Comparison of ENCODE assay signal across 8 cellular contexts in genomic region chr2:177772529-177772928, GRCh38.
DNase-seq lines count a peak whose midpoint lies in the region; ATAC-seq and TF ChIP-seq lines count a peak whose summit lies in the region.

No MANE protein-coding gene starts in this region.

- TF ChIP-seq CTCF in C4-2B (conservative IDR thresholded peaks at IDR 0.05) = peak; percentile 71

- peak; percentile 46 for ATAC-seq in GM18867 (IDR thresholded peaks at IDR 0.05; ENCODE audit: unreplicated experiment)

- DNase-seq in SK-MEL-5 (ENCODE audit: low read depth, low spot score) (peak; percentile 69), foreskin melanocyte (peak; percentile 32), SHP77 treated with DMSO at 0.1 percent for 48 hours (lab: John Stamatoyannopoulos, UW) (no peak), HPDE6-E6E7 (ENCODE audit: extremely low spot score) (no peak), amygdala (lab: John Stamatoyannopoulos, UW) (no peak), ureter (ENCODE audit: low spot score) (no peak)

- in situ Hi-C loops in SK-MEL-5 (cut with HindIII; ENCODE audit: low pct_unique_long_range_greater_than_20kb, low sequenced_read_pairs) = no loop called here

- no peak overlapping the region for H3K27ac ChIP-seq in C4-2B

Comparison
In these comparisons a context has a peak if more than half of its experiments do, and no peak if none do; other contexts are left out.
1. DNase-seq: peak in SK-MEL-5 (single experiment) and foreskin melanocyte (single experiment); none in SHP77 treated with DMSO at 0.1 percent for 48 hours (single experiment), HPDE6-E6E7 (single experiment), amygdala (0 of 56) and ureter (single experiment).